In genomic region chr4:24693636-24694035, GRCh38 we compare ENCODE assay signal across 31 cellular contexts.
"Had no signal": no experiment of that assay in that cellular context is flagged by ENCODE, and none has a peak within 500 bp of the region (broad histone marks: within the 10 kb centered on the region; RNA-seq: fewer than 3 reads in every experiment).

No MANE protein-coding gene starts in this region.

- H3K4me1 Mint-ChIP-seq: activated B cell treated with CpG ODN at 0.5 μM for 24 hours; activated CD4-positive, alpha-beta T cell treated with anti-CD3 and anti-CD28 coated beads for 36 hours; activated CD4-positive, alpha-beta T cell treated with anti-CD3 and anti-CD28 coated beads, Interleukin-2, amount 10 ng/mL, durations not matched to agents 24 days and 14 days; activated T-helper 17 cell treated with anti-CD3 and anti-CD28 coated beads, Interleukin-2, amount 50 U/mL, for 72 hours; brain; T-helper 17 cell had no signal

- H3K4me3 Mint-ChIP-seq: activated B cell treated with CpG ODN at 0.5 μM for 24 hours; activated CD4-positive, alpha-beta memory T cell treated with anti-CD3 and anti-CD28 coated beads for 36 hours; activated CD4-positive, alpha-beta T cell treated with anti-CD3 and anti-CD28 coated beads for 36 hours; activated CD4-positive, alpha-beta T cell treated with anti-CD3 and anti-CD28 coated beads, Interleukin-2, amount 10 ng/mL, durations not matched to agents 24 days and 14 days; activated naive CD8-positive, alpha-beta T cell; activated T-cell treated with anti-CD3 and anti-CD28 coated beads, Interleukin-2, amount 50 U/mL, for 4 hours; activated T-helper 17 cell treated with anti-CD3 and anti-CD28 coated beads, Interleukin-2, amount 50 U/mL, for 72 hours; brain; endodermal cell; T-helper 17 cell; T-helper 2 cell treated with Interferon-gamma antibody and Interleukin-4, amounts not matched to agents 5 μg/mL and 100 μg/mL, for 36 hours had no signal

- ATAC-seq: activated CD4-positive, alpha-beta T cell treated with anti-CD3 and anti-CD28 coated beads for 36 hours; activated T-cell treated with anti-CD3 and anti-CD28 coated beads, Interleukin-2, amount 50 U/mL, for 4 hours; activated T-helper 17 cell treated with anti-CD3 and anti-CD28 coated beads, Interleukin-2, amount 50 U/mL, for 72 hours; esophagus mucosa; T-helper 17 cell had no signal

- H3K27ac Mint-ChIP-seq: activated B cell treated with CpG ODN at 0.5 μM for 24 hours; activated CD4-positive, alpha-beta memory T cell treated with anti-CD3 and anti-CD28 coated beads for 36 hours; activated CD4-positive, alpha-beta T cell treated with anti-CD3 and anti-CD28 coated beads for 36 hours; activated CD4-positive, alpha-beta T cell treated with anti-CD3 and anti-CD28 coated beads, Interleukin-2, amount 10 ng/mL, durations not matched to agents 24 days and 14 days; activated naive CD8-positive, alpha-beta T cell; activated T-helper 17 cell treated with anti-CD3 and anti-CD28 coated beads, Interleukin-2, amount 50 U/mL, for 72 hours; brain; endodermal cell; T-helper 17 cell; T-helper 2 cell treated with Interferon-gamma antibody and Interleukin-4, amounts not matched to agents 5 μg/mL and 100 μg/mL, for 36 hours had no signal

- H3K36me3 Mint-ChIP-seq: activated CD4-positive, alpha-beta memory T cell treated with anti-CD3 and anti-CD28 coated beads for 36 hours; activated naive CD8-positive, alpha-beta T cell; brain had no signal

- H3K4me3 ChIP-seq: breast epithelium, cardiac muscle cell, colonic mucosa, dorsolateral prefrontal cortex had no signal

- DNase-seq: activated B cell treated with CpG ODN at 0.5 μM for 24 hours; activated CD4-positive, alpha-beta memory T cell treated with anti-CD3 and anti-CD28 coated beads for 36 hours; activated CD4-positive, alpha-beta T cell treated with anti-CD3 and anti-CD28 coated beads for 36 hours; activated CD4-positive, alpha-beta T cell treated with anti-CD3 and anti-CD28 coated beads, Interleukin-2, amount 10 ng/mL, durations not matched to agents 24 days and 14 days; activated CD4-positive, CD25-positive, alpha-beta regulatory T cell treated with anti-CD3 and anti-CD28 coated beads, Interleukin-2, amount 50 U/mL, for 72 hours; activated CD8-positive, alpha-beta memory T cell treated with anti-CD3 and anti-CD28 coated beads, Interleukin-2, amount 50 U/mL, for 48 hours; activated effector memory CD4-positive, alpha-beta T cell treated with Interleukin-2 at 50 U/mL for 16 hours; activated gamma-delta T cell treated with Interleukin-2 at 50 U/mL for 16 hours; activated naive CD4-positive, alpha-beta T cell treated with anti-CD3 and anti-CD28 coated beads, Interleukin-2, amount 50 U/mL, for 16 hours; activated naive CD4-positive, alpha-beta T cell treated with Interleukin-2 at 50 U/mL for 16 hours; activated T-cell treated with anti-CD3 and anti-CD28 coated beads, Interleukin-2, amount 50 U/mL, for 4 hours; amniotic stem cell; anterior cingulate cortex; central memory CD4-positive, alpha-beta T cell; cerebellar nuclear complex; colonic mucosa; dorsolateral prefrontal cortex; effector memory CD4-positive, alpha-beta T cell; endodermal cell; head of caudate nucleus; T-helper 1 cell; T-helper 17 cell; T1000; WERI-Rb-1 had no signal

- H3K9me3 Mint-ChIP-seq: activated CD4-positive, alpha-beta T cell treated with anti-CD3 and anti-CD28 coated beads, Interleukin-2, amount 10 ng/mL, durations not matched to agents 24 days and 14 days; activated T-cell treated with anti-CD3 and anti-CD28 coated beads, Interleukin-2, amount 50 U/mL, for 4 hours; T-helper 2 cell treated with Interferon-gamma antibody and Interleukin-4, amounts not matched to agents 5 μg/mL and 100 μg/mL, for 36 hours had no signal

- H3K27me3 Mint-ChIP-seq: activated B cell treated with CpG ODN at 0.5 μM for 24 hours; activated CD4-positive, alpha-beta memory T cell treated with anti-CD3 and anti-CD28 coated beads for 36 hours had no signal
